Comparison of ENCODE assay signal across 24 cellular contexts in genomic region chr12:30640392-30640791, GRCh38. TPM values are rescaled to one million over a fixed set of nuclear protein-coding genes. Genes with fewer than 3 reads are reported as not detected.
DNase-seq lines count a peak whose midpoint lies in the region; ATAC-seq, FAIRE-seq and TF ChIP-seq lines count a peak whose summit lies in the region.
"Had no signal": no experiment of that assay in that cellular context is flagged by ENCODE, and none has a peak within 500 bp of the region (broad histone marks: within the 10 kb centered on the region; RNA-seq: fewer than 3 reads in every experiment).

No MANE protein-coding gene starts in this region.

- H3K4me2 ChIP-seq in A549 (no peak overlapping the region), IMR-90 (ENCODE audit: low read depth, low read length) (no peak overlapping the region)
- H3K4me2 ChIP-seq: BLaER1 treated with 17β-estradiol and CSF1 and Interleukin-3, amounts not matched to agents 10 nM and 100 nM; GM23338 had no signal

- no peak for TF ChIP-seq EP300 in A549 (IDR thresholded peaks at IDR 0.05)

- no peaks in the 10 kb centered on the region for H4K20me1 ChIP-seq in IMR-90 (ENCODE audit: insufficient read depth, low read length)
- H4K20me1 ChIP-seq: BLaER1 treated with 17β-estradiol and CSF1 and Interleukin-3, amounts not matched to agents 10 nM and 100 nM had no signal

- peaks cover 7% of the 10 kb centered on the region in 2 experiments; a peak in 1 of 4 replicates for H3K79me1 ChIP-seq in IMR-90 (ENCODE audit: low read depth in 1 of 2, low read length in 2 of 2)

- 86% methylated on average over 2 of the region's 2 CpGs for WGBS in A549 (ENCODE audit: missing lambda C conversion rate)
- WGBS in IMR-90 (ENCODE audit: extremely low coverage in 2 of 2, insufficient read length in 1 of 2), 2 experiments, result no CpG with 5 or more reads among the region's 2 CpGs
- WGBS in small intestine, 3 donors, result 90 to 92% (median 91%) methylated on average over 2 of the region's 2 CpGs
- WGBS in thyroid gland, 2 donors, result 97% methylated on average over 2 of the region's 2 CpGs

- no peak overlapping the region for H2BK120ac ChIP-seq in IMR-90 (ENCODE audit: low read depth, low read length)

- no peaks in the 10 kb centered on the region for H3K9me1 ChIP-seq in IMR-90 (ENCODE audit: insufficient read depth, low read length)

- FAIRE-seq in A549 (lab: Jason Lieb, UNC) (peak; percentile 36), frontal cortex (lab: Jason Lieb, UNC) (peak; percentile 6), small intestine (lab: Jason Lieb, UNC) (peak; percentile 5)
- FAIRE-seq: GM12878, GM19239 had no signal

- POLR2A ChIA-PET in A549 (lab: Yijun Ruan, JAX) (no interaction called here), IMR-90 (lab: Charles Lee; ENCODE audit: unreplicated experiment) (no interaction called here)

- ATAC-seq in A549 (no peak), IMR-90 (ENCODE audit: low read depth) (no peak)
- ATAC-seq: GM12878, GM23338, HCT116 had no signal

- H3K56ac ChIP-seq in IMR-90 (ENCODE audit: extremely low read depth, insufficient read depth, low read length), result no peak overlapping the region

- H3K27me3 ChIP-seq in IMR-90 (ENCODE audit: control insufficient read depth, insufficient read depth, low read length), result no peaks in the 10 kb centered on the region
- no peaks in the 10 kb centered on the region for H3K27me3 ChIP-seq in small intestine (ENCODE audit: control insufficient read depth in 2 of 2, insufficient read depth in 2 of 2, low read length in 2 of 2)
- no peaks in the 10 kb centered on the region for H3K27me3 ChIP-seq in thyroid gland
- H3K27me3 ChIP-seq: BE2C; BLaER1 treated with 17β-estradiol and CSF1 and Interleukin-3, amounts not matched to agents 10 nM and 100 nM had no signal

- no peak overlapping the region for H2BK15ac ChIP-seq in IMR-90 (ENCODE audit: low read depth, low read length)

- H2AK5ac ChIP-seq in IMR-90 (ENCODE audit: low read depth, low read length), result no peak overlapping the region

- no peaks in the 10 kb centered on the region for H3K4me1 ChIP-seq in A549
- no peaks in the 10 kb centered on the region for H3K4me1 ChIP-seq in IMR-90 (ENCODE audit: control insufficient read depth, insufficient read depth, low read length)
- no peaks in the 10 kb centered on the region for H3K4me1 ChIP-seq in small intestine (ENCODE audit: control insufficient read depth in 2 of 2, insufficient read depth in 1 of 2, low read depth in 1 of 2, low read length in 1 of 2)
- H3K4me1 ChIP-seq in thyroid gland, result no peaks in the 10 kb centered on the region
- H3K4me1 ChIP-seq: BLaER1 treated with 17β-estradiol and CSF1 and Interleukin-3, amounts not matched to agents 10 nM and 100 nM had no signal

- H2BK20ac ChIP-seq in IMR-90 (ENCODE audit: low read depth, low read length), result no peak overlapping the region

- H3K23ac ChIP-seq in IMR-90 (ENCODE audit: low read depth, low read length), result no peak overlapping the region

- no peak overlapping the region for H2AFZ ChIP-seq in IMR-90 (replicated peaks; ENCODE audit: low read length, poor library complexity)
- H2AFZ ChIP-seq: GM23338 had no signal

- no peak overlapping the region for H3K14ac ChIP-seq in IMR-90 (replicated peaks; ENCODE audit: low read depth, low read length)

- H3K18ac ChIP-seq in IMR-90 (ENCODE audit: low read depth, low read length), result no peak overlapping the region

- in situ Hi-C loops in IMR-90 (cut with MboI; ENCODE audit: low sequenced_read_pairs), result no loop called here

- H3K9me3 ChIP-seq in A549 (no peaks in the 10 kb centered on the region), IMR-90 (ENCODE audit: control insufficient read depth, insufficient read depth, low read length) (no peaks in the 10 kb centered on the region), small intestine (ENCODE audit: control insufficient read depth, low read depth) (no peaks in the 10 kb centered on the region), thyroid gland (no peaks in the 10 kb centered on the region)
- H3K9me3 ChIP-seq: BE2C had no signal

- TF ChIP-seq RAD21 in A549 (conservative IDR thresholded peaks at IDR 0.05 in 1 of 2, IDR thresholded peaks at IDR 0.05 in 1 of 2) (no peak), IMR-90 (IDR thresholded peaks at IDR 0.05; ENCODE audit: low read length) (no peak)

- H3K4ac ChIP-seq in IMR-90 (ENCODE audit: low read depth, low read length), result no peak overlapping the region

- intact Hi-C loops in IMR-90 (cut with micrococcal nuclease) (no loop called here), thyroid gland (cut with DNase I) (no loop called here)

- H2BK5ac ChIP-seq in IMR-90 (ENCODE audit: low read depth, low read length, poor library complexity, severe bottlenecking), result no peak overlapping the region

- H3K4me3 ChIP-seq in A549 (no peak overlapping the region), IMR-90 (ENCODE audit: insufficient read depth, low read depth, low read length) (no peak overlapping the region), small intestine (ENCODE audit: low read depth in 1 of 2, low read length in 2 of 2) (no peak overlapping the region), thyroid gland (replicated peaks in 1 of 3) (no peak overlapping the region)
- H3K4me3 ChIP-seq: BLaER1 treated with 17β-estradiol and CSF1 and Interleukin-3, amounts not matched to agents 10 nM and 100 nM; GM12878; GM23338 had no signal

- no peak overlapping the region for H3K27ac ChIP-seq in A549
- no peak overlapping the region for H3K27ac ChIP-seq in IMR-90 (ENCODE audit: insufficient read depth, low read length)
- H3K27ac ChIP-seq in small intestine (ENCODE audit: low read depth in 1 of 2, low read length in 1 of 2), result no peak overlapping the region
- H3K27ac ChIP-seq in thyroid gland, result no peak overlapping the region
- H3K27ac ChIP-seq: BLaER1 treated with 17β-estradiol and CSF1 and Interleukin-3, amounts not matched to agents 10 nM and 100 nM had no signal

- dilution Hi-C loops in IMR-90 (cut with HindIII; ENCODE audit: low sequenced_read_pairs, unreplicated experiment), result no loop called here

- H4K5ac ChIP-seq in IMR-90 (ENCODE audit: low read depth, low read length), result no peak overlapping the region

- no peak overlapping the region for H2AK9ac ChIP-seq in IMR-90 (replicated peaks; ENCODE audit: low read depth, low read length, poor library complexity)

- no peak overlapping the region for H4K8ac ChIP-seq in IMR-90 (ENCODE audit: low read depth in 2 of 2, low read length in 2 of 2)

- BruUV-seq in IMR-90 (replicated peaks; lab: Mats Ljungman, UMichigan), result no TSS peak

- CTCF ChIA-PET in A549 (lab: Yijun Ruan, JAX) (no interaction called here), IMR-90 (lab: Yijun Ruan, JAX) (no interaction called here)

- no peak overlapping the region for H3K9ac ChIP-seq in IMR-90 (ENCODE audit: low read depth, low read length)
- H3K9ac ChIP-seq: BLaER1 treated with 17β-estradiol and CSF1 and Interleukin-3, amounts not matched to agents 10 nM and 100 nM had no signal

- TF ChIP-seq POLR2A in A549 (IDR thresholded peaks at IDR 0.05; ENCODE audit: low read length), result no peak
- TF ChIP-seq POLR2A in IMR-90 (IDR thresholded peaks at IDR 0.05; ENCODE audit: low read depth, low read length), result no peak
- no peak for TF ChIP-seq POLR2A in thyroid gland (IDR thresholded peaks at IDR 0.05)

- no peak overlapping the region for H4K91ac ChIP-seq in IMR-90 (ENCODE audit: insufficient read depth, low read depth, low read length)

- TF ChIP-seq CTCF in A549 (IDR thresholded peaks at IDR 0.05) (no peak), IMR-90 (conservative IDR thresholded peaks at IDR 0.05; ENCODE audit: low read depth, low read length) (no peak), thyroid gland (IDR thresholded peaks at IDR 0.05) (no peak)

- H3K36me3 ChIP-seq in IMR-90 (ENCODE audit: control insufficient read depth, insufficient read depth, low read length) (peaks cover 16% of the 10 kb centered on the region), small intestine (ENCODE audit: control insufficient read depth in 2 of 2, insufficient read depth in 2 of 2, low read length in 2 of 2) (peaks cover 0 to 6% of the 10 kb centered on the region in 2 donors), thyroid gland (peaks cover 8 to 15% of the 10 kb centered on the region in 2 donors)

- DNase-seq in A549 (ENCODE audit: low read depth in 1 of 2, low spot score in 1 of 2), result no peak
- no peak for DNase-seq in IMR-90
- no peak for DNase-seq in frontal cortex (ENCODE audit: low spot score in 2 of 2)
- no peak for DNase-seq in small intestine
- DNase-seq in thyroid gland, result no peak
- DNase-seq in activated effector memory CD4-positive, alpha-beta T cell treated with Interleukin-2 at 50 U/mL for 16 hours, result no peak
- no peak for DNase-seq in nucleus accumbens (lab: John Stamatoyannopoulos, UW)
- DNase-seq: ACHN; AML-193; BE2C; Calu3; CD4-positive, alpha-beta T cell; CD8-positive, alpha-beta memory T cell; COR-L47; DMS 273 treated with DMSO at 0.1 percent for 48 hours; DMS79; EL; GDM1; H9 had no signal

TF ChIP-seq in A549, 52 proteins besides CTCF, POLR2A, EP300 and RAD21:
- TF ChIP-seq CHD2 (IDR thresholded peaks at IDR 0.05; ENCODE audit: low read length, partially characterized antibody) (no peak), ZFP36 (IDR thresholded peaks at IDR 0.05; ENCODE audit: borderline replicate concordance, partially characterized antibody) (no peak), MAFK (IDR thresholded peaks at IDR 0.05; ENCODE audit: partially characterized antibody) (peak; percentile 61), CHD4 (IDR thresholded peaks at IDR 0.05; ENCODE audit: borderline replicate concordance) (no peak)

TF ChIP-seq in IMR-90, 13 proteins besides CTCF, POLR2A, EP300 and RAD21:
- TF ChIP-seq NFE2L2 (IDR thresholded peaks at IDR 0.05; ENCODE audit: low read depth, low read length) (no peak), MAFK (IDR thresholded peaks at IDR 0.05; ENCODE audit: low read depth, low read length) (peak; percentile 42)

RNA-seq across cellular contexts. Expression of gene IPO8, which starts 55.3 kb away (rescaled TPM):
- polyA plus RNA-seq in A549 (2011; rRNA removed) (23.1 and 41.6 TPM in 2 replicates), A549 (2017; fragmentation: RNase III; extraction: RNeasy Plus Mini Kit Qiagen cat#74134 plus additional on column Dnase treatment) (31.8 to 34.3 TPM (median 32.7 TPM) in 3 replicates), IMR-90 (2012; rRNA removed) (7.1 and 11.1 TPM in 2 replicates), small intestine (10 to 100 TPM; 13.5 to 21.0 (median 15.4) TPM)
- polyA plus RNA-seq in A549 (2012; cell fraction: cytosol; rRNA removed), result 5.3 and 6.4 TPM in 2 replicates
- polyA plus RNA-seq in A549 (2012; cell fraction: nucleus; rRNA removed), result 4.0 and 10.8 TPM in 2 replicates
- 36.2 and 57.4 TPM in 2 replicates for polyA minus RNA-seq in A549 (2011; rRNA and poly(A)+ RNA removed)
- total RNA-seq in IMR-90 (2012; rRNA removed) (31.5 and 31.9 TPM in 2 replicates), frontal cortex (31.8 TPM), thyroid gland (10 to 100 TPM; 45.1 to 58.2 (median 51.3) TPM)
- polyA plus RNA-seq in IMR-90 (2012; cell fraction: cytosol; rRNA removed), result 1.6 and 2.2 TPM in 2 replicates
- 2.3 and 9.6 TPM in 2 replicates for polyA plus RNA-seq in IMR-90 (2012; cell fraction: nucleus; rRNA removed; ENCODE audit: low replicate concordance)
